8 cellular contexts compared by ENCODE assay signal in the genomic region with DNA sequence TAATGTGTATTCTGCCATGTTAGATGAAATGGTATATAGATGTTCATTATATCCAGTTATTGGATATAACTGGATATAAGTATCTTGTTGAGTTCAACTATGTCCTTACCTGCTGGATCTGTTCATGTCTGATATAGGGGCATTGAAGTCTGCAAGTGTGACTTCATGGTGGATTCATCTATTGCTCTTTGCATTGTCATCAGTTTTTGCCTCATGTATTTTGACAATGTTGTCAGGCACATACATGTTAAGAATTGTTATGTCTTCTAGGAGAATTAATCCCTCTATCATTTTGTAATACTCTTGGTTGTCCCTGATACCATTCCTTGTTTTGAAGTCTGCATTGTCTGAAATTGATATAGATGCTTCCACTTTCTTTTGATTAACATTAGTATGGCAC.
"Had no signal": no experiment of that assay in that cellular context is flagged by ENCODE, and none has a peak within 500 bp of the region (broad histone marks: within the 10 kb centered on the region; RNA-seq: fewer than 3 reads in every experiment).

No MANE protein-coding gene starts in this region.

- FAIRE-seq: G401.6, GM12878, GM12891, GM12892, GM18507, GM19239 had no signal

- H3K4me3 ChIP-seq: GM12878 had no signal

- ATAC-seq: GM12878 had no signal

- DNase-seq: GDM1, GF-D8 had no signal
